Comparison of ENCODE assay signal across 15 cellular contexts in genomic region chr7:74418076-74418475, GRCh38. TPM values are rescaled to one million over a fixed set of nuclear protein-coding genes. Genes with fewer than 3 reads are reported as not detected.
DNase-seq lines count a peak whose midpoint lies in the region; ATAC-seq, FAIRE-seq and TF ChIP-seq lines count a peak whose summit lies in the region.
"Had no signal": no experiment of that assay in that cellular context is flagged by ENCODE, and none has a peak within 500 bp of the region (broad histone marks: within the 10 kb centered on the region; RNA-seq: fewer than 3 reads in every experiment).

No MANE protein-coding gene starts in this region.

- no peaks in the 10 kb centered on the region for H3K27me3 ChIP-seq in thyroid gland
- H3K27me3 ChIP-seq: BE2C had no signal

- peak overlapping the region; percentile 6 for H3K27ac Mint-ChIP-seq in activated naive CD4-positive, alpha-beta T cell treated with anti-CD3 and anti-CD28 coated beads, Interleukin-2, amount 10 ng/mL, durations not matched to agents 7 days and 5 days
- H3K27ac Mint-ChIP-seq in activated naive CD4-positive, alpha-beta T cell treated with anti-CD3 and anti-CD28 coated beads for 36 hours = no peak overlapping the region
- H3K27ac Mint-ChIP-seq in T-helper 17 cell = peak overlapping the region; percentile 24
- H3K27ac Mint-ChIP-seq: HFFc6 had no signal

- H3K9me3 ChIP-seq in T-helper 17 cell (ENCODE audit: control insufficient read depth, low read length, poor library complexity, severe bottlenecking) (no peaks in the 10 kb centered on the region), kidney (ENCODE audit: control insufficient read depth in 1 of 2, low read length in 2 of 2) (no peaks in the 10 kb centered on the region), thyroid gland (no peaks in the 10 kb centered on the region)
- H3K9me3 ChIP-seq: BE2C had no signal

- no peak for FAIRE-seq in kidney (lab: Jason Lieb, UNC)

- TF ChIP-seq POLR2A in thyroid gland (IDR thresholded peaks at IDR 0.05) = no peak

- no peaks in the 10 kb centered on the region for H3K36me3 ChIP-seq in kidney (ENCODE audit: control insufficient read depth in 1 of 2, insufficient read depth in 2 of 2, low read length in 2 of 2)
- H3K36me3 ChIP-seq in thyroid gland = no peaks in the 10 kb centered on the region
- H3K36me3 ChIP-seq: BE2C had no signal

- CTCF ChIA-PET in activated naive CD4-positive, alpha-beta T cell treated with anti-CD3 and anti-CD28 coated beads, Interleukin-2, amount 10 ng/mL, durations not matched to agents 7 days and 5 days (lab: Charles Lee) = interaction anchor here (0.7 to 3.4 kb wide), 4 partner anchors 107 to 149 kb away, joined by 3 to 44 read pairs (median 4); no protein-coding TSS in a partner anchor
- CTCF ChIA-PET in activated naive CD4-positive, alpha-beta T cell treated with anti-CD3 and anti-CD28 coated beads for 36 hours (lab: Charles Lee) = interaction anchor here (0.6 to 3.0 kb wide), 8 partner anchors 17 to 438 kb away, joined by 3 to 27 read pairs (median 4); no protein-coding TSS in a partner anchor

- intact Hi-C loops in activated naive CD4-positive, alpha-beta T cell treated with anti-CD3 and anti-CD28 coated beads for 36 hours (cut with micrococcal nuclease) = loop anchor here (5.0 kb wide), 1 partner anchor 149 kb away; no protein-coding TSS in a partner anchor
- intact Hi-C loops in kidney (cut with DNase I) (no loop called here), thyroid gland (cut with DNase I) (no loop called here)

- ATAC-seq in T-helper 17 cell = no peak

- no peaks in the 10 kb centered on the region for H3K4me1 Mint-ChIP-seq in activated naive CD4-positive, alpha-beta T cell treated with anti-CD3 and anti-CD28 coated beads, Interleukin-2, amount 10 ng/mL, durations not matched to agents 7 days and 5 days
- H3K4me1 Mint-ChIP-seq in activated naive CD4-positive, alpha-beta T cell treated with anti-CD3 and anti-CD28 coated beads for 36 hours (ENCODE audit: low read depth) = no peaks in the 10 kb centered on the region
- H3K4me1 Mint-ChIP-seq in T-helper 17 cell = peaks cover 11% of the 10 kb centered on the region

- no peaks in the 10 kb centered on the region for H3K9me3 Mint-ChIP-seq in activated naive CD4-positive, alpha-beta T cell treated with anti-CD3 and anti-CD28 coated beads, Interleukin-2, amount 10 ng/mL, durations not matched to agents 7 days and 5 days
- H3K9me3 Mint-ChIP-seq in activated naive CD4-positive, alpha-beta T cell treated with anti-CD3 and anti-CD28 coated beads for 36 hours = no peaks in the 10 kb centered on the region
- H3K9me3 Mint-ChIP-seq: CD4-positive, alpha-beta memory T cell; HFFc6 had no signal

- TF ChIP-seq CTCF in kidney (IDR thresholded peaks at IDR 0.05; ENCODE audit: borderline replicate concordance, extremely low read depth, insufficient read depth) = no peak
- no peak for TF ChIP-seq CTCF in thyroid gland (IDR thresholded peaks at IDR 0.05)

- peaks cover 12% of the 10 kb centered on the region for H3K27me3 Mint-ChIP-seq in activated naive CD4-positive, alpha-beta T cell treated with anti-CD3 and anti-CD28 coated beads, Interleukin-2, amount 10 ng/mL, durations not matched to agents 7 days and 5 days
- H3K27me3 Mint-ChIP-seq in activated naive CD4-positive, alpha-beta T cell treated with anti-CD3 and anti-CD28 coated beads for 36 hours (ENCODE audit: low read depth) = no peaks in the 10 kb centered on the region
- H3K27me3 Mint-ChIP-seq in T-helper 17 cell = no peaks in the 10 kb centered on the region
- H3K27me3 Mint-ChIP-seq: CD4-positive, alpha-beta memory T cell had no signal

- H3K27ac ChIP-seq in kidney (ENCODE audit: low read depth in 2 of 2, low read length in 2 of 2) = no peak overlapping the region
- H3K27ac ChIP-seq in thyroid gland = peak overlapping the region in 2 of 3 donors; percentile 31 to 64
- H3K27ac ChIP-seq: 22Rv1 had no signal

- H3K36me3 Mint-ChIP-seq in activated naive CD4-positive, alpha-beta T cell treated with anti-CD3 and anti-CD28 coated beads, Interleukin-2, amount 10 ng/mL, durations not matched to agents 7 days and 5 days = no peaks in the 10 kb centered on the region
- H3K36me3 Mint-ChIP-seq in activated naive CD4-positive, alpha-beta T cell treated with anti-CD3 and anti-CD28 coated beads for 36 hours (ENCODE audit: low read depth) = no peaks in the 10 kb centered on the region
- H3K36me3 Mint-ChIP-seq in T-helper 17 cell (ENCODE audit: low read depth) = no peaks in the 10 kb centered on the region
- H3K36me3 Mint-ChIP-seq: CD4-positive, alpha-beta memory T cell had no signal

- DNase-seq in activated naive CD4-positive, alpha-beta T cell treated with anti-CD3 and anti-CD28 coated beads, Interleukin-2, amount 10 ng/mL, durations not matched to agents 7 days and 5 days = no peak
- no peak for DNase-seq in activated naive CD4-positive, alpha-beta T cell treated with anti-CD3 and anti-CD28 coated beads for 36 hours
- no peak for DNase-seq in T-helper 17 cell
- peak; percentile 55 for DNase-seq in kidney
- DNase-seq in thyroid gland = no peak
- DNase-seq in T-helper 2 cell = no peak
- DNase-seq in NCI-H1930 (lab: John Stamatoyannopoulos, UW) = no peak
- DNase-seq in activated T-cell treated with anti-CD3 and anti-CD28 coated beads for 4 hours = no peak
- DNase-seq: GDM1, NCI-H2029 had no signal

- peaks cover 0 to 3% of the 10 kb centered on the region in 2 donors for H3K4me1 ChIP-seq in kidney (ENCODE audit: control insufficient read depth in 1 of 2, insufficient read depth in 1 of 2, low read depth in 1 of 2, low read length in 2 of 2)
- peaks cover 3 to 9% of the 10 kb centered on the region in 2 donors for H3K4me1 ChIP-seq in thyroid gland
- H3K4me1 ChIP-seq: BE2C had no signal

- no peak overlapping the region for H3K4me3 ChIP-seq in kidney (ENCODE audit: low read length in 2 of 2)
- H3K4me3 ChIP-seq in thyroid gland (replicated peaks in 1 of 3) = no peak overlapping the region
- H3K4me3 ChIP-seq: GM12878 had no signal

- 79 to 89% methylated on average over 7 to 8 of the region's 8 CpGs for WGBS in thyroid gland, 2 donors

- no peak overlapping the region for H3K9ac ChIP-seq in kidney (ENCODE audit: low read length in 2 of 2)

- H3K4me3 Mint-ChIP-seq in activated naive CD4-positive, alpha-beta T cell treated with anti-CD3 and anti-CD28 coated beads, Interleukin-2, amount 10 ng/mL, durations not matched to agents 7 days and 5 days = no peak overlapping the region
- H3K4me3 Mint-ChIP-seq in activated naive CD4-positive, alpha-beta T cell treated with anti-CD3 and anti-CD28 coated beads for 36 hours = no peak overlapping the region
- H3K4me3 Mint-ChIP-seq in T-helper 17 cell = no peak overlapping the region
- H3K4me3 Mint-ChIP-seq: CD4-positive, alpha-beta memory T cell; HFFc6 had no signal

RNA-seq across cellular contexts. Expression of gene GTF2IRD1, which starts 35.6 kb away (rescaled TPM):
- 1 to 10 TPM; 2.9 to 5.5 TPM for total RNA-seq in activated naive CD4-positive, alpha-beta T cell treated with anti-CD3 and anti-CD28 coated beads for 36 hours
- total RNA-seq in T-helper 17 cell = 1 to 10 TPM; 2.3 to 3.5 TPM
- 35.8 TPM for total RNA-seq in kidney
- polyA plus RNA-seq in kidney (ENCODE audit: insufficient read depth, low read depth, low replicate concordance) = 28.2 TPM
- 10 to 100 TPM; 28.1 to 41.1 (median 31.0) TPM for total RNA-seq in thyroid gland

Comparison
In these comparisons a context has a peak if more than half of its experiments do, and no peak if none do; other contexts are left out.
1. H3K27ac ChIP-seq: peak in thyroid gland (2 of 3); none in kidney (0 of 2).